In the genomic region with DNA sequence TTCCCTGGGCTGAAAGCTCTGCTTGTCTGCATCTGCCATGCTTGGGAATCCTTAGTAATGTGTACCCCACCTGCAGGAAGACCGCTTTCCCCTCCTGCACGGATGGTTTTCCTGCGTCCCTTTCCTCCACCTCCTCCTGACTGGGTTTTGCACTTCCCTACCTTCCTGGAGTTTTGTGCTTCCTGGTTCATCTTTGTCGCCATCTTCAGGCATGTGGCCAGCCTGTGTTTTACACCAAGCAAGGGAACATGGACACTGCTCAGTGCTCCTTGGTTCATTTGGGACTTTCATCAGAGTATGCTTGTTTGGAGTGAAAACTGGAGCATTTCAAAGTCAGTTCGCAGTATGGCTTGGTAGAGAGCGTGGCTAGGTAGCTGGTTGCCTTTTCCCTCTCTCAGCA, we compare ENCODE assay signal across 17 cellular contexts. TPM values are rescaled to one million over a fixed set of nuclear protein-coding genes. Genes with fewer than 3 reads are reported as not detected.
DNase-seq lines count a peak whose midpoint lies in the region; ATAC-seq and TF ChIP-seq lines count a peak whose summit lies in the region.
"Had no signal": no experiment of that assay in that cellular context is flagged by ENCODE, and none has a peak within 500 bp of the region (broad histone marks: within the 10 kb centered on the region; RNA-seq: fewer than 3 reads in every experiment).

No MANE protein-coding gene starts in this region.

- DNase-seq in NCI-H1092 treated with DMSO at 0.1 percent for 48 hours (lab: John Stamatoyannopoulos, UW): peak; percentile 1
- DNase-seq in NCI-H1092 (lab: John Stamatoyannopoulos, UW): no peak
- peak; percentile 8 for DNase-seq in HT1080 (ENCODE audit: low read depth)
- DNase-seq in brain microvascular endothelial cell: no peak
- no peak for DNase-seq in left colon
- DNase-seq in activated CD4-positive, alpha-beta T cell treated with anti-CD3 and anti-CD28 coated beads, Interleukin-2, amount 10 ng/mL, durations not matched to agents 7 days and 5 days: no peak
- no peak for DNase-seq in upper lobe of left lung
- DNase-seq: activated CD8-positive, alpha-beta memory T cell treated with anti-CD3 and anti-CD28 coated beads, Interleukin-2, amount 50 U/mL, for 4 hours; Karpas-422; NCI-H345; Right ventricle myocardium superior; stimulated activated CD8-positive, alpha-beta memory T cell treated with anti-CD3 and anti-CD28 coated beads, Interleukin-4, amount 100 ng/mL, for 48 hours had no signal

- no peaks in the 10 kb centered on the region for H3K4me1 ChIP-seq in upper lobe of left lung
- H3K4me1 ChIP-seq: A549, adrenal gland, parathyroid adenoma had no signal

- H3K9me3 Mint-ChIP-seq in activated CD4-positive, alpha-beta T cell treated with anti-CD3 and anti-CD28 coated beads, Interleukin-2, amount 10 ng/mL, durations not matched to agents 7 days and 5 days: no peaks in the 10 kb centered on the region

- in situ Hi-C loops in brain microvascular endothelial cell (cut with HindIII; ENCODE audit: low pct_ligation_motif_present, low sequenced_read_pairs): no loop called here

- POLR2A ChIA-PET in activated CD4-positive, alpha-beta T cell treated with anti-CD3 and anti-CD28 coated beads, Interleukin-2, amount 10 ng/mL, durations not matched to agents 7 days and 5 days (lab: Charles Lee): no interaction called here

- 81 to 88% methylated on average over 6 of the region's 6 CpGs for WGBS in upper lobe of left lung, 2 donors

- CTCF ChIA-PET in activated CD4-positive, alpha-beta T cell treated with anti-CD3 and anti-CD28 coated beads, Interleukin-2, amount 10 ng/mL, durations not matched to agents 7 days and 5 days (lab: Charles Lee): no interaction called here

- H3K27me3 Mint-ChIP-seq in activated CD4-positive, alpha-beta T cell treated with anti-CD3 and anti-CD28 coated beads, Interleukin-2, amount 10 ng/mL, durations not matched to agents 7 days and 5 days: peaks cover 2% of the 10 kb centered on the region

- H3K27ac Mint-ChIP-seq in activated CD4-positive, alpha-beta T cell treated with anti-CD3 and anti-CD28 coated beads, Interleukin-2, amount 10 ng/mL, durations not matched to agents 7 days and 5 days: no peak overlapping the region

- H3K36me3 ChIP-seq in brain microvascular endothelial cell (replicated peaks): no peaks in the 10 kb centered on the region
- H3K36me3 ChIP-seq in upper lobe of left lung: no peaks in the 10 kb centered on the region
- H3K36me3 ChIP-seq: adrenal gland had no signal

- TF ChIP-seq EP300 in upper lobe of left lung (IDR thresholded peaks at IDR 0.05): no peak

- no peaks in the 10 kb centered on the region for H3K27me3 ChIP-seq in brain microvascular endothelial cell (replicated peaks)
- no peaks in the 10 kb centered on the region for H3K27me3 ChIP-seq in upper lobe of left lung
- H3K27me3 ChIP-seq: adrenal gland had no signal

- no peaks in the 10 kb centered on the region for H3K36me3 Mint-ChIP-seq in activated CD4-positive, alpha-beta T cell treated with anti-CD3 and anti-CD28 coated beads, Interleukin-2, amount 10 ng/mL, durations not matched to agents 7 days and 5 days (ENCODE audit: low read depth)

- peak; percentile 59 for TF ChIP-seq CTCF in brain microvascular endothelial cell (IDR thresholded peaks at IDR 0.05; ENCODE audit: low read depth, low read length, missing control alignments)
- TF ChIP-seq CTCF in upper lobe of left lung (IDR thresholded peaks at IDR 0.05): no peak

- H3K4me3 Mint-ChIP-seq in activated CD4-positive, alpha-beta T cell treated with anti-CD3 and anti-CD28 coated beads, Interleukin-2, amount 10 ng/mL, durations not matched to agents 7 days and 5 days: no peak overlapping the region

- H3K27ac ChIP-seq in brain microvascular endothelial cell (no peak overlapping the region), upper lobe of left lung (no peak overlapping the region)
- H3K27ac ChIP-seq: A549, adrenal gland, parathyroid adenoma had no signal

- H3K4me3 ChIP-seq in brain microvascular endothelial cell (ENCODE audit: low read depth, low read length) (no peak overlapping the region), upper lobe of left lung (no peak overlapping the region)
- H3K4me3 ChIP-seq: A549, adrenal gland had no signal

- intact Hi-C loops in left colon (cut with DNase I, micrococcal nuclease): no loop called here

- peak; percentile 51 for ATAC-seq in left colon
- ATAC-seq in upper lobe of left lung (ENCODE audit: low FRiP score in 2 of 2): no peak
- ATAC-seq in GM19467 (IDR thresholded peaks at IDR 0.05; ENCODE audit: unreplicated experiment): no peak

- H3K9me3 ChIP-seq in upper lobe of left lung: no peaks in the 10 kb centered on the region
- H3K9me3 ChIP-seq: A549, adrenal gland had no signal

- no peak for TF ChIP-seq POLR2A in upper lobe of left lung (IDR thresholded peaks at IDR 0.05)

- no peaks in the 10 kb centered on the region for H3K4me1 Mint-ChIP-seq in activated CD4-positive, alpha-beta T cell treated with anti-CD3 and anti-CD28 coated beads, Interleukin-2, amount 10 ng/mL, durations not matched to agents 7 days and 5 days

RNA-seq across cellular contexts. Expression of a gene that starts 30.7 kb away (rescaled TPM):
- not detected in 2 replicates for total RNA-seq in HT1080 (2014; rRNA removed; shearing (Covaris generic))
- not detected in 2 replicates for polyA plus RNA-seq in HT1080 (2015; cell fraction: cytosol; rRNA removed)
- polyA plus RNA-seq in HT1080 (2015; cell fraction: nucleus; rRNA removed): not detected in 2 replicates
- total RNA-seq in left colon (not detected), upper lobe of left lung (not detected)
- not detected for total RNA-seq in activated CD4-positive, alpha-beta T cell treated with anti-CD3 and anti-CD28 coated beads, Interleukin-2, amount 10 ng/mL, durations not matched to agents 7 days and 5 days
- total RNA-seq: adrenal gland, Right ventricle myocardium superior, urinary bladder had no signal
- polyA plus RNA-seq: A549, adrenal gland, urinary bladder had no signal

Comparison
In these comparisons a context has a peak if more than half of its experiments do, and no peak if none do; other contexts are left out.
1. DNase-seq: peak in NCI-H1092 treated with DMSO at 0.1 percent for 48 hours (single experiment) and HT1080 (single experiment); none in NCI-H1092 (single experiment), brain microvascular endothelial cell (single experiment), left colon (0 of 2), activated CD4-positive, alpha-beta T cell treated with anti-CD3 and anti-CD28 coated beads, Interleukin-2, amount 10 ng/mL, durations not matched to agents 7 days and 5 days (single experiment) and upper lobe of left lung (0 of 2).